Comparison of ENCODE assay signal across 17 cellular contexts in genomic region chr13:21219044-21219381, GRCh38. TPM values are rescaled to one million over a fixed set of nuclear protein-coding genes. Genes with fewer than 3 reads are reported as not detected.
A peak's percentile ranks its signal among the peaks of the same experiment; 100 is the strongest.
DNase-seq lines count a peak whose midpoint lies in the region; ATAC-seq and TF ChIP-seq lines count a peak whose summit lies in the region.
"Had no signal": no experiment of that assay in that cellular context is flagged by ENCODE, and none has a peak within 500 bp of the region (broad histone marks: within the 10 kb centered on the region; RNA-seq: fewer than 3 reads in every experiment).

No MANE protein-coding gene starts in this region.

- DNase-seq in SIG-M5 treated with dmso at 0.1 percent for 504 hours (lab: John Stamatoyannopoulos, UW; ENCODE audit: unreplicated experiment): peak; percentile 65
- no peak for DNase-seq in SIG-M5 (lab: John Stamatoyannopoulos, UW)
- DNase-seq in natural killer cell: no peak
- no peak for DNase-seq in mesenchymal stem cell
- no peak for DNase-seq in heart left ventricle
- DNase-seq: 8988T; brain microvascular endothelial cell; effector CD8-positive, alpha-beta T cell; foreskin melanocyte; NCI-H187 treated with DMSO at 0.1 percent for 48 hours; NCI-H774 had no signal

- H3K27ac Mint-ChIP-seq in natural killer cell: peak overlapping the region; percentile 19 to 30
- H3K27ac Mint-ChIP-seq: activated T-helper 2 cell treated with anti-CD3 and anti-CD28 coated beads, Interferon-gamma antibody, Interleukin-2, Interleukin-4, amounts not matched to agents 10 μg/mL and 5 μg/mL and 100 μg/mL, durations not matched to agents 14 hours and 24 hours and 36 hours had no signal

- H3K4me1 Mint-ChIP-seq in natural killer cell: peaks cover 18 to 19% of the 10 kb centered on the region in 2 donors

- no peak overlapping the region for H2BK15ac ChIP-seq in mesenchymal stem cell (ENCODE audit: low read depth, poor library complexity, severe bottlenecking)

- H3K23ac ChIP-seq in mesenchymal stem cell (ENCODE audit: low read length in 2 of 2): no peak overlapping the region

- H3K4ac ChIP-seq in mesenchymal stem cell (ENCODE audit: low read depth in 1 of 2, low read length in 2 of 2): no peak overlapping the region

- H3K36me3 Mint-ChIP-seq in natural killer cell: peaks cover 11% of the 10 kb centered on the region

- 86% methylated on average over 3 of the region's 3 CpGs for WGBS in mesenchymal stem cell
- WGBS in heart left ventricle, 4 donors: 71 to 80% (median 74%) methylated on average over 3 of the region's 3 CpGs

- no peaks in the 10 kb centered on the region for H3K79me1 ChIP-seq in mesenchymal stem cell (replicated peaks; ENCODE audit: low read length, poor library complexity, severe bottlenecking)

- peaks cover 2 to 7% of the 10 kb centered on the region in 2 donors for H3K9me3 Mint-ChIP-seq in natural killer cell

- TF ChIP-seq POLR2A in heart left ventricle (IDR thresholded peaks at IDR 0.05): no peak

- H3K27me3 Mint-ChIP-seq in natural killer cell (ENCODE audit: low read depth in 2 of 2): peaks cover 33 to 61% of the 10 kb centered on the region in 2 donors

- no peak overlapping the region for H3K18ac ChIP-seq in mesenchymal stem cell (ENCODE audit: low read depth in 1 of 2, low read length in 2 of 2)

- no peak overlapping the region for H2BK120ac ChIP-seq in mesenchymal stem cell (ENCODE audit: low read depth, low read length)

- H4K91ac ChIP-seq in mesenchymal stem cell (ENCODE audit: low read length): no peak overlapping the region

- H3K4me3 ChIP-seq in mesenchymal stem cell (ENCODE audit: insufficient read depth in 1 of 2, low read depth in 1 of 2, low read length in 2 of 2) (no peak overlapping the region), heart left ventricle (no peak overlapping the region)
- H3K4me3 ChIP-seq: tibial nerve had no signal

- no peak for TF ChIP-seq CTCF in natural killer cell (IDR thresholded peaks at IDR 0.05)
- no peak for TF ChIP-seq CTCF in heart left ventricle (IDR thresholded peaks at IDR 0.05)

- no peaks in the 10 kb centered on the region for H3K36me3 ChIP-seq in mesenchymal stem cell (ENCODE audit: control insufficient read depth in 1 of 2, insufficient read depth in 2 of 2, low read depth in 1 of 2, low read length in 2 of 2)
- no peaks in the 10 kb centered on the region for H3K36me3 ChIP-seq in heart left ventricle
- H3K36me3 ChIP-seq: brain microvascular endothelial cell, tibial nerve had no signal

- H3K14ac ChIP-seq in mesenchymal stem cell (ENCODE audit: low read length in 2 of 2): no peak overlapping the region

- H3K9ac ChIP-seq in mesenchymal stem cell (ENCODE audit: low read length): no peak overlapping the region
- H3K9ac ChIP-seq: parathyroid adenoma had no signal

- H3K27me3 ChIP-seq in mesenchymal stem cell (ENCODE audit: control insufficient read depth in 1 of 2, insufficient read depth in 1 of 2, low read length in 2 of 2) (peaks cover 3 to 5% of the 10 kb centered on the region in 2 experiments), heart left ventricle (peaks cover 0 to 4% (median 0%) of the 10 kb centered on the region in 9 donors)
- H3K27me3 ChIP-seq: brain microvascular endothelial cell, tibial nerve had no signal

- H3K4me3 Mint-ChIP-seq in natural killer cell: peak overlapping the region; percentile 85

- H3K4me1 ChIP-seq in mesenchymal stem cell (ENCODE audit: control insufficient read depth, insufficient read depth, low read depth, low read length) (no peaks in the 10 kb centered on the region), heart left ventricle (peaks cover 0 to 6% (median 0%) of the 10 kb centered on the region in 12 donors)
- H3K4me1 ChIP-seq: parathyroid adenoma, tibial nerve had no signal

- no peak overlapping the region for H2AFZ ChIP-seq in mesenchymal stem cell (ENCODE audit: low read depth, low read length)
- H2AFZ ChIP-seq: parathyroid adenoma had no signal

- peaks cover 5% of the 10 kb centered on the region for H3K9me3 ChIP-seq in mesenchymal stem cell (ENCODE audit: control insufficient read depth, low read length)
- H3K9me3 ChIP-seq in heart left ventricle: peaks cover 0 to 21% (median 7%) of the 10 kb centered on the region in 12 donors

- H2AK5ac ChIP-seq in mesenchymal stem cell (ENCODE audit: low read length, severe bottlenecking): no peak overlapping the region

- intact Hi-C loops in natural killer cell (cut with micrococcal nuclease): no loop called here
- intact Hi-C loops in heart left ventricle (cut with DNase I): no loop called here

- ATAC-seq in GM21515 (IDR thresholded peaks at IDR 0.05; ENCODE audit: unreplicated experiment) (peak; percentile 45), HG03354 (IDR thresholded peaks at IDR 0.05; ENCODE audit: poor library complexity, severe bottlenecking, unreplicated experiment) (peak; percentile 55), natural killer cell (peak in 1 of 3 donors; percentile 59), HG02938 (IDR thresholded peaks at IDR 0.05; ENCODE audit: unreplicated experiment) (no peak), heart left ventricle (no peak)

- H3K27ac ChIP-seq in mesenchymal stem cell (ENCODE audit: low read length, poor library complexity, severe bottlenecking): no peak overlapping the region
- H3K27ac ChIP-seq in heart left ventricle: no peak overlapping the region
- H3K27ac ChIP-seq: brain microvascular endothelial cell, parathyroid adenoma, tibial nerve had no signal

- H2BK12ac ChIP-seq in mesenchymal stem cell (ENCODE audit: low read length in 2 of 2): no peak overlapping the region

- no peak overlapping the region for H2BK5ac ChIP-seq in mesenchymal stem cell (ENCODE audit: low read depth, low read length, poor library complexity, severe bottlenecking)

- no peak overlapping the region for H3K4me2 ChIP-seq in mesenchymal stem cell (ENCODE audit: low read length, poor library complexity, severe bottlenecking)

- H4K8ac ChIP-seq in mesenchymal stem cell (ENCODE audit: low read length): no peak overlapping the region

RNA-seq across cellular contexts. Expression of gene MRPL57, which starts 42.6 kb away (rescaled TPM):
- 1 to 10 TPM; 7.8 to 9.9 (median 8.3) TPM for total RNA-seq in natural killer cell
- 18.5 TPM for polyA plus RNA-seq in mesenchymal stem cell (2013, experiment 1 of 2)
- polyA plus RNA-seq in mesenchymal stem cell (2013, experiment 2 of 2): 18.9 TPM
- total RNA-seq in heart left ventricle: 10 to 100 TPM; 19.0 to 51.6 (median 22.5) TPM
- 10 to 100 TPM; 22.8 to 45.9 TPM for polyA plus RNA-seq in heart left ventricle

RNA-seq across cellular contexts. Expression of gene SKA3, which starts 42.7 kb away (rescaled TPM):
- total RNA-seq in natural killer cell (1 to 10 TPM; 1.3 to 3.2 (median 1.4) TPM), heart left ventricle (1 to 10 TPM in 1 of 9 donors, under 1 TPM in 5, not detected in 3; 0.33 to 4.5 (median 0.59) TPM)
- polyA plus RNA-seq in mesenchymal stem cell (2013, experiment 1 of 2): 3.2 TPM
- polyA plus RNA-seq in mesenchymal stem cell (2013, experiment 2 of 2): 3.4 TPM
- under 1 TPM in 1 of 2 donors, not detected in 1; 0.32 TPM for polyA plus RNA-seq in heart left ventricle

Comparison
In these comparisons a context has a peak if more than half of its experiments do, and no peak if none do; other contexts are left out.
1. ATAC-seq: peak in GM21515 (single experiment) and HG03354 (single experiment); none in HG02938 (single experiment) and heart left ventricle (0 of 4).